In the genomic region with DNA sequence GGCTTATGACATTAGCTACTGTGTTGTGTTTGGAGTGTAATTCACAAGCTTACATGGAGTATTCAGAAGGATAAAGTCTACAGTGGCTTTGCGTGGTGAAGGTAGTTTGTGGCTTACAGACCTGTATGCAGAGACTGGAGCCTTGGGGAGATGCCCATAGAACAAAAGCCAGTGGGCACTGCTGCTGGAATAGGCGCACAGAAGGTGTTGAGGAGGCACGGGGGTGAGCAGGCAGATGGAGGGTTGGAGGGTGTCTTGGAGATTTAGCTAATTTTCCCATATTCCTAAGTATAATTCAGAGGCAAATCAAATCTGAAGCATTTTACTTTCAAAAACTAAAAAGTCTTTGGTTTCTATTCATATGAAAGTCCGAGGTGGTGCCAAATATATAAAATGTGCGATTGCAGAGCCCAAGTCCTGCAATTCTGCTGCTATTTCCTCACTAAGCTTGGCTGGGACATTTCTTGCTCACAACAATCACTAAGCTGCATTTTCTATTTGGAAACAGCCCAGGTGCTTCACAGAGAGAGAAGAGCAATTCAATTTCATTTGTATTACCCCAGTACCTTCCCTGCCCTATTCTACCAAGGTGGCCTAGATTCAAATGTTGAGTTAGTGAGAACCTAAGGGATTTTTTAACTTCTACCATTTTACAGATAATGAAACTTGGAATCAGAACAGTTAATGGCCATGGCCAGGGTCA, we compare ENCODE assay signal across 31 cellular contexts. TPM values are rescaled to one million over a fixed set of nuclear protein-coding genes. Genes with fewer than 3 reads are reported as not detected.
DNase-seq lines count a peak whose midpoint lies in the region; ATAC-seq, FAIRE-seq and TF ChIP-seq lines count a peak whose summit lies in the region.
"Had no signal": no experiment of that assay in that cellular context is flagged by ENCODE, and none has a peak within 500 bp of the region (broad histone marks: within the 10 kb centered on the region; RNA-seq: fewer than 3 reads in every experiment).

No MANE protein-coding gene starts in this region.

- no peak for ATAC-seq in GM23338
- ATAC-seq: A549; CD8-positive, alpha-beta T cell had no signal

- H3K9me2 ChIP-seq in GM23338 (ENCODE audit: insufficient read depth): no peaks in the 10 kb centered on the region

- no peaks in the 10 kb centered on the region for H3K4me1 Mint-ChIP-seq in GM23338
- H3K4me1 Mint-ChIP-seq: B cell, H9 had no signal

- H3K4me3 ChIP-seq in GM23338 (no peak overlapping the region), coronary artery (no peak overlapping the region)
- H3K4me3 ChIP-seq: A549, GM23248, SJSA1 had no signal

- H3K36me3 ChIP-seq in GM23338 (ENCODE audit: insufficient read depth): no peaks in the 10 kb centered on the region
- H3K36me3 ChIP-seq: SJSA1 had no signal

- H3K27me3 Mint-ChIP-seq in GM23338 (ENCODE audit: insufficient read depth, low read depth, poor library complexity): peaks cover 4% of the 10 kb centered on the region

- H3K9me3 Mint-ChIP-seq in GM23338: no peaks in the 10 kb centered on the region
- H3K9me3 Mint-ChIP-seq: CD8-positive, alpha-beta T cell; H9; HFFc6 had no signal

- H3K4me2 ChIP-seq in GM23338: no peak overlapping the region
- H3K4me2 ChIP-seq: A549 had no signal

- no peaks in the 10 kb centered on the region for H3K4me1 ChIP-seq in GM23338 (ENCODE audit: insufficient read depth)
- H3K4me1 ChIP-seq: A549, Caco-2 had no signal

- no peaks in the 10 kb centered on the region for H3K79me2 ChIP-seq in GM23338 (replicated peaks; ENCODE audit: insufficient read depth)

- no peaks in the 10 kb centered on the region for H3K27me3 ChIP-seq in GM23338 (ENCODE audit: insufficient read depth)
- H3K27me3 ChIP-seq: SJSA1 had no signal

- no peak overlapping the region for H3K4me3 Mint-ChIP-seq in GM23338
- H3K4me3 Mint-ChIP-seq: B cell; CD8-positive, alpha-beta T cell; H9; HFFc6 had no signal

- H3K36me3 Mint-ChIP-seq in GM23338 (ENCODE audit: low read depth): no peaks in the 10 kb centered on the region
- H3K36me3 Mint-ChIP-seq: CD8-positive, alpha-beta T cell had no signal

- TF ChIP-seq CTCF in GM23338 (conservative IDR thresholded peaks at IDR 0.05; ENCODE audit: low read depth in 2 of 2) (no peak), D721Med (IDR thresholded peaks at IDR 0.05; ENCODE audit: insufficient read depth, missing control alignments) (no peak), coronary artery (IDR thresholded peaks at IDR 0.05) (no peak)

- H3K27ac Mint-ChIP-seq in GM23338: no peak overlapping the region
- H3K27ac Mint-ChIP-seq: B cell; CD8-positive, alpha-beta T cell; H9; HFFc6 had no signal

- H2AFZ ChIP-seq in GM23338: 0 out of 2 replicates have a peak overlapping the region, but pooled peaks have one; percentile 23
- H2AFZ ChIP-seq: GM23248 had no signal

- H4K20me1 ChIP-seq in GM23338 (replicated peaks; ENCODE audit: insufficient read depth): no peaks in the 10 kb centered on the region

- no peaks in the 10 kb centered on the region for H3F3A ChIP-seq in GM23338 (replicated peaks; ENCODE audit: low read depth)

- DNase-seq in GM23338 (ENCODE audit: low spot score) (no peak), NCI-H82 treated with DMSO at 0.1 percent for 48 hours (lab: John Stamatoyannopoulos, UW; ENCODE audit: unreplicated experiment) (peak; percentile 52), fibroblast of gingiva (ENCODE audit: low read depth) (peak; percentile 7), posterior cingulate gyrus (peak in 7 of 10 donors; percentile 11 to 86 (median 34)), D721Med (ENCODE audit: insufficient read length, low spot score) (no peak), coronary artery (ENCODE audit: low spot score) (no peak), NCI-H187 (lab: John Stamatoyannopoulos, UW) (no peak)
- DNase-seq: Caco-2; CD8-positive, alpha-beta T cell; DMS 273 treated with DMSO at 0.1 percent for 48 hours; DMS79; EL; GF-D8; GM23248; H9; HFFc6; KBM-7; MV-4-11; NCI-H1105; NCI-H1436 treated with DMSO at 0.1 percent for 48 hours; NCI-H2029 treated with DMSO at 0.1 percent for 48 hours; NCI-H446 treated with DMSO at 0.1 percent for 48 hours; Right ventricle myocardium superior; RPMI8226 had no signal

- H3K27ac ChIP-seq in GM23338 (ENCODE audit: low read depth): no peak overlapping the region
- H3K27ac ChIP-seq in coronary artery: no peak overlapping the region
- H3K27ac ChIP-seq: A549, C4-2B, GM23248, SJSA1 had no signal

- FAIRE-seq in D721Med (lab: Jason Lieb, UNC): no peak
- FAIRE-seq: A549, GM12892, GM19239, HTR-8/SVneo had no signal

- intact Hi-C loops in posterior cingulate gyrus (cut with DNase I): no loop called here

TF ChIP-seq in GM23338, 12 proteins besides CTCF, POLR2A, EP300 and RAD21:
- TF ChIP-seq EZH2 (IDR thresholded peaks at IDR 0.05; ENCODE audit: low read depth, unreplicated experiment): no peak
TF ChIP-seq in GM23338: peak in this region for 0.

RNA-seq across cellular contexts. Expression of a gene that starts 48.5 kb away (rescaled TPM):
- 66.3 and 69.8 TPM in 2 replicates for total RNA-seq in GM23338 (2014; rRNA removed; shearing (Covaris generic))
- 52.4 and 56.2 TPM in 2 replicates for polyA plus RNA-seq in GM23338 (2016; fragmentation: Nextera tagmentation; extraction: Ambion mirVana)

Comparison
In these comparisons a context has a peak if more than half of its experiments do, and no peak if none do; other contexts are left out.
1. DNase-seq: peak in NCI-H82 treated with DMSO at 0.1 percent for 48 hours (single experiment), fibroblast of gingiva (single experiment) and posterior cingulate gyrus (7 of 10); none in GM23338 (single experiment), D721Med (single experiment), coronary artery (single experiment) and NCI-H187 (0 of 2).